Comparison of ENCODE assay signal across 12 cellular contexts in genomic region chr17:66365204-66365524, GRCh38.
DNase-seq lines count a peak whose midpoint lies in the region; ATAC-seq and TF ChIP-seq lines count a peak whose summit lies in the region.
"Had no signal": no experiment of that assay in that cellular context is flagged by ENCODE, and none has a peak within 500 bp of the region (broad histone marks: within the 10 kb centered on the region; RNA-seq: fewer than 3 reads in every experiment).

No MANE protein-coding gene starts in this region.

- POLR2A ChIA-PET in T-cell (lab: Charles Lee), result no interaction called here

- CTCF ChIA-PET in T-cell (lab: Charles Lee), result interaction anchor here in 1 of 2 donors (0.5 kb wide), 1 partner anchor 1418 kb away, joined by 3 read pairs; no protein-coding TSS in a partner anchor

- H3K27me3 Mint-ChIP-seq in activated T-cell treated with anti-CD3 and anti-CD28 coated beads, Interleukin-2, amount 50 U/mL, for 72 hours (ENCODE audit: low read depth), result no peaks in the 10 kb centered on the region
- H3K27me3 Mint-ChIP-seq in T-cell (no peaks in the 10 kb centered on the region), brain (peaks cover 9% of the 10 kb centered on the region), immature natural killer cell (ENCODE audit: low read depth in 3 of 3) (peaks cover 0 to 2% (median 0%) of the 10 kb centered on the region in 3 donors)
- no peaks in the 10 kb centered on the region for H3K27me3 Mint-ChIP-seq in stimulated activated memory B cell treated with anti-CD40 and anti-IgM and Interleukin-4, amounts not matched to agents 10 μg/mL and 1 μg/mL and 100 μg/mL, for 72 hours

- peak overlapping the region; percentile 93 for H3K27ac Mint-ChIP-seq in activated T-cell treated with anti-CD3 and anti-CD28 coated beads, Interleukin-2, amount 50 U/mL, for 72 hours
- H3K27ac Mint-ChIP-seq in T-cell (peak overlapping the region; percentile 55 to 76), brain (peak overlapping the region in 4 of 5 experiments; percentile 51 to 89 (median 62)), immature natural killer cell (no peak overlapping the region)
- peak overlapping the region; percentile 44 for H3K27ac Mint-ChIP-seq in stimulated activated memory B cell treated with anti-CD40 and anti-IgM and Interleukin-4, amounts not matched to agents 10 μg/mL and 1 μg/mL and 100 μg/mL, for 72 hours

- ATAC-seq in activated T-cell treated with anti-CD3 and anti-CD28 coated beads, Interleukin-2, amount 50 U/mL, for 72 hours (replicated peaks in 1 of 2), result peak; percentile 38 to 42
- no peak for ATAC-seq in T-cell (replicated peaks in 1 of 4)
- peak; percentile 57 for ATAC-seq in stimulated activated memory B cell treated with anti-CD40 and anti-IgM and Interleukin-4, amounts not matched to agents 10 μg/mL and 1 μg/mL and 100 μg/mL, for 72 hours

- peaks cover 86% of the 10 kb centered on the region for H3K4me1 Mint-ChIP-seq in activated T-cell treated with anti-CD3 and anti-CD28 coated beads, Interleukin-2, amount 50 U/mL, for 72 hours (ENCODE audit: low read depth)
- H3K4me1 Mint-ChIP-seq in T-cell, result peaks cover 81 to 84% (median 83%) of the 10 kb centered on the region in 3 donors
- H3K4me1 Mint-ChIP-seq in brain, result peaks cover 43% of the 10 kb centered on the region
- peaks cover 26% of the 10 kb centered on the region for H3K4me1 Mint-ChIP-seq in stimulated activated memory B cell treated with anti-CD40 and anti-IgM and Interleukin-4, amounts not matched to agents 10 μg/mL and 1 μg/mL and 100 μg/mL, for 72 hours
- H3K4me1 Mint-ChIP-seq in immature natural killer cell, result peaks cover 9 to 18% of the 10 kb centered on the region in 2 donors

- DNase-seq in activated T-cell treated with anti-CD3 and anti-CD28 coated beads, Interleukin-2, amount 50 U/mL, for 72 hours, result no peak
- DNase-seq in activated T-cell treated with anti-CD3 and anti-CD28 coated beads, Interleukin-2, amount 50 U/mL, for 1 hour, result no peak
- DNase-seq in T-cell (no peak), superior temporal gyrus (ENCODE audit: extremely low spot score) (no peak), immature natural killer cell (no peak)
- no peak for DNase-seq in stimulated activated naive CD4-positive, alpha-beta T cell treated with Interleukin-2 at 50 U/mL for 16 hours (lab: John Stamatoyannopoulos, UW)
- DNase-seq: DMS153, kidney glomerular epithelial cell, NCI-H2227 treated with DMSO at 0.1 percent for 48 hours, RPMI8226 had no signal

- peak overlapping the region; percentile 75 to 90 for H3K4me3 Mint-ChIP-seq in activated T-cell treated with anti-CD3 and anti-CD28 coated beads, Interleukin-2, amount 50 U/mL, for 72 hours
- H3K4me3 Mint-ChIP-seq in T-cell, result peak overlapping the region; percentile 13 to 51 (median 22)
- H3K4me3 Mint-ChIP-seq in brain, result peak overlapping the region in 3 of 5 experiments; percentile 15 to 79 (median 50)
- peak overlapping the region; percentile 29 for H3K4me3 Mint-ChIP-seq in stimulated activated memory B cell treated with anti-CD40 and anti-IgM and Interleukin-4, amounts not matched to agents 10 μg/mL and 1 μg/mL and 100 μg/mL, for 72 hours
- H3K4me3 Mint-ChIP-seq in immature natural killer cell, result peak overlapping the region in 1 of 5 donors; percentile 17

- no peak for TF ChIP-seq CTCF in brain (conservative IDR thresholded peaks at IDR 0.05)

- H3K36me3 Mint-ChIP-seq in activated T-cell treated with anti-CD3 and anti-CD28 coated beads, Interleukin-2, amount 50 U/mL, for 72 hours (ENCODE audit: insufficient read depth in 2 of 2), result no peaks in the 10 kb centered on the region
- H3K36me3 Mint-ChIP-seq in T-cell (peaks cover 14% of the 10 kb centered on the region), brain (no peaks in the 10 kb centered on the region), immature natural killer cell (no peaks in the 10 kb centered on the region)
- no peaks in the 10 kb centered on the region for H3K36me3 Mint-ChIP-seq in stimulated activated memory B cell treated with anti-CD40 and anti-IgM and Interleukin-4, amounts not matched to agents 10 μg/mL and 1 μg/mL and 100 μg/mL, for 72 hours

- no peaks in the 10 kb centered on the region for H3K9me3 Mint-ChIP-seq in activated T-cell treated with anti-CD3 and anti-CD28 coated beads, Interleukin-2, amount 50 U/mL, for 72 hours
- H3K9me3 Mint-ChIP-seq in T-cell, result no peaks in the 10 kb centered on the region
- H3K9me3 Mint-ChIP-seq in brain, result no peaks in the 10 kb centered on the region
- no peaks in the 10 kb centered on the region for H3K9me3 Mint-ChIP-seq in stimulated activated memory B cell treated with anti-CD40 and anti-IgM and Interleukin-4, amounts not matched to agents 10 μg/mL and 1 μg/mL and 100 μg/mL, for 72 hours
- no peaks in the 10 kb centered on the region for H3K9me3 Mint-ChIP-seq in immature natural killer cell

Comparison
In these comparisons a context has a peak if more than half of its experiments do, and no peak if none do; other contexts are left out.
1. ATAC-seq: peak in activated T-cell treated with anti-CD3 and anti-CD28 coated beads, Interleukin-2, amount 50 U/mL, for 72 hours (2 of 2) and stimulated activated memory B cell treated with anti-CD40 and anti-IgM and Interleukin-4, amounts not matched to agents 10 μg/mL and 1 μg/mL and 100 μg/mL, for 72 hours (single experiment); none in T-cell (0 of 4).
2. H3K27ac Mint-ChIP-seq: peak in activated T-cell treated with anti-CD3 and anti-CD28 coated beads, Interleukin-2, amount 50 U/mL, for 72 hours (single experiment), T-cell (2 of 2), brain (4 of 5) and stimulated activated memory B cell treated with anti-CD40 and anti-IgM and Interleukin-4, amounts not matched to agents 10 μg/mL and 1 μg/mL and 100 μg/mL, for 72 hours (single experiment); none in immature natural killer cell (0 of 6).